13 cellular contexts compared by ENCODE assay signal in genomic region chr9:121985792-121986494, GRCh38.
DNase-seq lines count a peak whose midpoint lies in the region; ATAC-seq, FAIRE-seq and TF ChIP-seq lines count a peak whose summit lies in the region.
"Had no signal": no experiment of that assay in that cellular context is flagged by ENCODE, and none has a peak within 500 bp of the region (broad histone marks: within the 10 kb centered on the region; RNA-seq: fewer than 3 reads in every experiment).

No MANE protein-coding gene starts in this region.

- H4K5ac ChIP-seq in IMR-90 (ENCODE audit: low read depth, low read length): no peak overlapping the region

- H3K4ac ChIP-seq in IMR-90 (ENCODE audit: low read depth, low read length): peak overlapping the region; percentile 78

- peak overlapping the region; percentile 31 for H2BK5ac ChIP-seq in IMR-90 (ENCODE audit: low read depth, low read length, poor library complexity, severe bottlenecking)

- TF ChIP-seq CTCF in IMR-90 (conservative IDR thresholded peaks at IDR 0.05; ENCODE audit: low read depth, low read length): no peak

- H2AFZ ChIP-seq in IMR-90 (replicated peaks; ENCODE audit: low read length, poor library complexity): peak overlapping the region; percentile 43
- H2AFZ ChIP-seq: parathyroid adenoma had no signal

- peaks cover 0 to 6% of the 10 kb centered on the region in 2 experiments; a peak in 1 of 4 replicates for H3K79me1 ChIP-seq in IMR-90 (ENCODE audit: low read depth in 1 of 2, low read length in 2 of 2)

- in situ Hi-C loops in IMR-90 (cut with MboI; ENCODE audit: low sequenced_read_pairs): no loop called here

- peak overlapping the region; percentile 0 for H2AK9ac ChIP-seq in IMR-90 (replicated peaks; ENCODE audit: low read depth, low read length, poor library complexity)

- H2AK5ac ChIP-seq in IMR-90 (ENCODE audit: low read depth, low read length): peak overlapping the region; percentile 72

- no peak for ATAC-seq in IMR-90 (ENCODE audit: low read depth)
- peak; percentile 15 for ATAC-seq in esophagus mucosa
- ATAC-seq in aorta (ENCODE audit: low FRiP score): peak; percentile 58
- ATAC-seq in GM18519 (IDR thresholded peaks at IDR 0.05; ENCODE audit: low FRiP score, unreplicated experiment): no peak
- ATAC-seq: stimulated activated naive CD8-positive, alpha-beta T cell treated with anti-CD3 and anti-CD28 coated beads, Interleukin-15, amount 100 ng/mL, for 72 hours had no signal

- H4K8ac ChIP-seq in IMR-90 (ENCODE audit: low read depth in 2 of 2, low read length in 2 of 2): peak overlapping the region in 1 of 2 experiments; percentile 54; a peak in 1 of 4 replicates

- intact Hi-C loops in IMR-90 (cut with micrococcal nuclease) (no loop called here), aorta (cut with DNase I) (loop anchor here (5.0 to 10.0 kb wide), 2 partner anchors 241 to 299 kb away; no protein-coding TSS in a partner anchor)

- peak overlapping the region; percentile 69 for H3K14ac ChIP-seq in IMR-90 (replicated peaks; ENCODE audit: low read depth, low read length)

- no peak for FAIRE-seq in GM19239 (lab: Jason Lieb, UNC)

- H2BK15ac ChIP-seq in IMR-90 (ENCODE audit: low read depth, low read length): peak overlapping the region; percentile 35; the same call in 1 of the 3 replicates

- peak overlapping the region; percentile 24; the same call in 1 of the 2 replicates for H3K18ac ChIP-seq in IMR-90 (ENCODE audit: low read depth, low read length)

- H3K23ac ChIP-seq in IMR-90 (ENCODE audit: low read depth, low read length): no peak overlapping the region

- H2BK120ac ChIP-seq in IMR-90 (ENCODE audit: low read depth, low read length): peak overlapping the region; percentile 80

- H3K9me3 ChIP-seq in IMR-90 (ENCODE audit: control insufficient read depth, insufficient read depth, low read length): no peaks in the 10 kb centered on the region
- H3K9me3 ChIP-seq in aorta (ENCODE audit: control insufficient read depth, low read length): no peaks in the 10 kb centered on the region

- peaks cover 10% of the 10 kb centered on the region for H4K20me1 ChIP-seq in IMR-90 (ENCODE audit: insufficient read depth, low read length)

- peak overlapping the region; percentile 80 for H2BK20ac ChIP-seq in IMR-90 (ENCODE audit: low read depth, low read length)

- CTCF ChIA-PET in IMR-90 (lab: Yijun Ruan, JAX): interaction anchor here (1.0 to 1.7 kb wide), 3 partner anchors 98 to 290 kb away, joined by 3 to 5 read pairs (median 3); no protein-coding TSS in a partner anchor

- peaks cover 9% of the 10 kb centered on the region for H3K4me1 ChIP-seq in IMR-90 (ENCODE audit: control insufficient read depth, insufficient read depth, low read length)
- H3K4me1 ChIP-seq in aorta (ENCODE audit: control insufficient read depth in 1 of 2, insufficient read depth in 2 of 2, low read length in 2 of 2): peaks cover 0 to 12% of the 10 kb centered on the region in 2 donors
- H3K4me1 ChIP-seq: parathyroid adenoma had no signal

- H3K4me3 ChIP-seq in IMR-90 (ENCODE audit: insufficient read depth, low read depth, low read length) (no peak overlapping the region), aorta (ENCODE audit: low read length in 2 of 2) (no peak overlapping the region)

- dilution Hi-C loops in IMR-90 (cut with HindIII; ENCODE audit: low sequenced_read_pairs, unreplicated experiment): no loop called here

- no peak overlapping the region for H3K9ac ChIP-seq in IMR-90 (ENCODE audit: low read depth, low read length)
- H3K9ac ChIP-seq: parathyroid adenoma had no signal

- peaks cover 17% of the 10 kb centered on the region for H3K9me1 ChIP-seq in IMR-90 (ENCODE audit: insufficient read depth, low read length)

- H4K91ac ChIP-seq in IMR-90 (ENCODE audit: insufficient read depth, low read depth, low read length): peak overlapping the region; percentile 56

- H3K27ac ChIP-seq in IMR-90 (ENCODE audit: insufficient read depth, low read length) (no peak overlapping the region), aorta (ENCODE audit: low read depth in 1 of 2, low read length in 2 of 2) (peak overlapping the region in 1 of 2 donors; percentile 72)
- H3K27ac ChIP-seq: parathyroid adenoma had no signal

- TF ChIP-seq POLR2A in IMR-90 (IDR thresholded peaks at IDR 0.05; ENCODE audit: low read depth, low read length): no peak

- H3K27me3 ChIP-seq in IMR-90 (ENCODE audit: control insufficient read depth, insufficient read depth, low read length) (no peaks in the 10 kb centered on the region), aorta (ENCODE audit: control insufficient read depth in 1 of 2, insufficient read depth in 2 of 2, low read length in 1 of 2) (no peaks in the 10 kb centered on the region)

- POLR2A ChIA-PET in IMR-90 (lab: Charles Lee; ENCODE audit: unreplicated experiment): interaction anchor here (0.6 kb wide), 1 partner anchor 139 kb away, joined by 4 read pairs; no protein-coding TSS in a partner anchor

- WGBS in IMR-90 (ENCODE audit: extremely low coverage in 2 of 2, insufficient read length in 1 of 2), 2 experiments: 85% methylated on average over 6 of the region's 14 CpGs; no CpG with 5 or more reads in 1 of the 2 experiments
- 50 to 54% methylated on average over 14 of the region's 14 CpGs for WGBS in aorta, 2 donors

- no peak overlapping the region for H3K4me2 ChIP-seq in IMR-90 (ENCODE audit: low read depth, low read length)

- 0 out of 2 replicates have a peak, but pooled peaks cover 3% of the 10 kb centered on the region for H3K36me3 ChIP-seq in IMR-90 (ENCODE audit: control insufficient read depth, insufficient read depth, low read length)
- no peaks in the 10 kb centered on the region for H3K36me3 ChIP-seq in aorta (ENCODE audit: control insufficient read depth in 1 of 2, insufficient read depth in 2 of 2, low read length in 1 of 2)

- H3K56ac ChIP-seq in IMR-90 (ENCODE audit: extremely low read depth, insufficient read depth, low read length): no peak overlapping the region

- TF ChIP-seq RAD21 in IMR-90 (IDR thresholded peaks at IDR 0.05; ENCODE audit: low read length): no peak

- DNase-seq in IMR-90: no peak
- peak; percentile 68 for DNase-seq in medulla oblongata (ENCODE audit: extremely low spot score)
- DNase-seq in aorta: peak; percentile 77 to 79
- DNase-seq in GM19239 (ENCODE audit: insufficient read length, low spot score): no peak
- no peak for DNase-seq in activated CD4-positive, alpha-beta T cell treated with anti-CD3 and anti-CD28 coated beads, Interleukin-2, amount 50 U/mL, for 48 hours
- DNase-seq: DMS53; KBM-7; NCI-H2029 treated with DMSO at 0.1 percent for 48 hours; OCI-M1; stimulated activated naive CD8-positive, alpha-beta T cell treated with anti-CD3 and anti-CD28 coated beads, Interleukin-15, amount 100 ng/mL, for 72 hours had no signal

- no TSS peak for BruUV-seq in IMR-90 (replicated peaks; lab: Mats Ljungman, UMichigan)

TF ChIP-seq in IMR-90, 13 proteins besides CTCF, POLR2A, EP300 and RAD21:
- no peak for TF ChIP-seq NFE2L2 (IDR thresholded peaks at IDR 0.05; ENCODE audit: low read depth, low read length)
- TF ChIP-seq CHD1 (IDR thresholded peaks at IDR 0.05; ENCODE audit: low read depth, low read length): no peak
- no peak for TF ChIP-seq BHLHE40 (IDR thresholded peaks at IDR 0.05; ENCODE audit: low read depth, low read length)
- no peak for TF ChIP-seq USF2 (IDR thresholded peaks at IDR 0.05; ENCODE audit: low read depth, low read length)
- TF ChIP-seq SMC3 (IDR thresholded peaks at IDR 0.05; ENCODE audit: low read depth, low read length): no peak
TF ChIP-seq in IMR-90: peak in this region for 0.

Comparison
In these comparisons a context has a peak if more than half of its experiments do, and no peak if none do; other contexts are left out.
1. ATAC-seq: peak in esophagus mucosa (single experiment) and aorta (single experiment); none in IMR-90 (single experiment) and GM18519 (single experiment).
2. DNase-seq: peak in medulla oblongata (single experiment) and aorta (2 of 2); none in IMR-90 (single experiment), GM19239 (single experiment) and activated CD4-positive, alpha-beta T cell treated with anti-CD3 and anti-CD28 coated beads, Interleukin-2, amount 50 U/mL, for 48 hours (0 of 2).